13 cellular contexts compared by ENCODE assay signal in genomic region chr9:137973829-137974416, GRCh38.
"Had no signal": no experiment of that assay in that cellular context is flagged by ENCODE, and none has a peak within 500 bp of the region (broad histone marks: within the 10 kb centered on the region; RNA-seq: fewer than 3 reads in every experiment).

No MANE protein-coding gene starts in this region.

- H3K27ac ChIP-seq: pancreas had no signal

- DNase-seq: activated CD4-positive, alpha-beta T cell treated with anti-CD3 and anti-CD28 coated beads, Interleukin-2, amount 10 ng/mL, durations not matched to agents 7 days and 5 days; activated CD4-positive, CD25-positive, alpha-beta regulatory T cell; activated naive CD4-positive, alpha-beta T cell treated with Interleukin-2 at 50 U/mL for 16 hours; left colon; mesenchymal stem cell; SHP77 treated with DMSO at 0.1 percent for 48 hours; stimulated activated CD4-positive, alpha-beta T cell treated with anti-CD3 and anti-CD28 coated beads, Interleukin-1b, Interleukin-23, amount 100 ng/mL, for 48 hours; stimulated activated naive CD4-positive, alpha-beta T cell; T-helper 17 cell had no signal

- H3K9me3 ChIP-seq: pancreas had no signal

- H3K4me1 Mint-ChIP-seq: activated CD4-positive, alpha-beta T cell treated with anti-CD3 and anti-CD28 coated beads, Interleukin-2, amount 10 ng/mL, durations not matched to agents 7 days and 5 days; central memory CD8-positive, alpha-beta T cell had no signal

- ATAC-seq: left colon, pancreas, T-helper 17 cell had no signal

- H3K4me3 ChIP-seq: pancreas had no signal

- H3K9me3 Mint-ChIP-seq: activated CD4-positive, alpha-beta T cell treated with anti-CD3 and anti-CD28 coated beads, Interleukin-2, amount 10 ng/mL, durations not matched to agents 7 days and 5 days; central memory CD8-positive, alpha-beta T cell; dendritic cell treated with granulocyte-macrophage colony-stimulating factor and Interleukin-4, amounts not matched to agents 40 ng/mL and 50 ng/mL, for 4 days; nephron had no signal

- H3K36me3 ChIP-seq: pancreas had no signal

- H3K4me3 Mint-ChIP-seq: activated CD4-positive, alpha-beta T cell treated with anti-CD3 and anti-CD28 coated beads, Interleukin-2, amount 10 ng/mL, durations not matched to agents 7 days and 5 days; central memory CD8-positive, alpha-beta T cell; dendritic cell treated with granulocyte-macrophage colony-stimulating factor and Interleukin-4, amounts not matched to agents 40 ng/mL and 50 ng/mL, for 4 days; nephron; T-helper 17 cell had no signal

- H3K27me3 Mint-ChIP-seq: activated CD4-positive, alpha-beta T cell treated with anti-CD3 and anti-CD28 coated beads, Interleukin-2, amount 10 ng/mL, durations not matched to agents 7 days and 5 days had no signal

- H3K4me1 ChIP-seq: pancreas had no signal

- H3K27ac Mint-ChIP-seq: activated CD4-positive, alpha-beta T cell treated with anti-CD3 and anti-CD28 coated beads, Interleukin-2, amount 10 ng/mL, durations not matched to agents 7 days and 5 days; dendritic cell treated with granulocyte-macrophage colony-stimulating factor and Interleukin-4, amounts not matched to agents 40 ng/mL and 50 ng/mL, for 4 days; nephron; T-helper 17 cell had no signal

- H3K27me3 ChIP-seq: pancreas had no signal
